In the genomic region with DNA sequence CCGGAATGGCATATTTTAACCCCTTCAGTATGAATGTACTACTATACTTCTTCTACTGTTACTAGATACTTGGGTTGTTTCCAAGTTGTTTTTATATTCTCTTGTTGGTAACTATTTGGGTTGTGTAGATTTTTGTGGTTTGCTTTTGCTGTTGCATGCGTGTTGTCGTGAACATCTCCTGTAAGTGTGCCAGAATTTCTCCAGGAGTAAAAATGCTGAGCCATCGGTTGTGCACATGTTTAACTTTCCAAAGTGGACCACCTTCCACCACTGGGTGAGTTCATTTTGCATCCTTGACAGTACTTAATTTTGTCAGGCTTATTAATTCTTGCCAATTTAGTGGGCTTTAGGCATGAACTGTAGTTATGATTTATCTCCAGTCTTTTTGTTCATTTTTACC, we compare ENCODE assay signal across 27 cellular contexts. TPM values are rescaled to one million over a fixed set of nuclear protein-coding genes. Genes with fewer than 3 reads are reported as not detected.
DNase-seq lines count a peak whose midpoint lies in the region; ATAC-seq, FAIRE-seq and TF ChIP-seq lines count a peak whose summit lies in the region.
"Had no signal": no experiment of that assay in that cellular context is flagged by ENCODE, and none has a peak within 500 bp of the region (broad histone marks: within the 10 kb centered on the region; RNA-seq: fewer than 3 reads in every experiment).

No MANE protein-coding gene starts in this region.

- 92% methylated on average over 4 of the region's 4 CpGs for WGBS in A549 (ENCODE audit: missing lambda C conversion rate)

- ATAC-seq in A549 (no peak), GM18873 (IDR thresholded peaks at IDR 0.05; ENCODE audit: low FRiP score, unreplicated experiment) (no peak), HG03135 (IDR thresholded peaks at IDR 0.05; ENCODE audit: unreplicated experiment) (no peak)
- ATAC-seq: GM23338, Panc1 had no signal

- CTCF ChIA-PET in A549 (lab: Yijun Ruan, JAX): no interaction called here

- no peak for TF ChIP-seq RAD21 in A549 (conservative IDR thresholded peaks at IDR 0.05 in 1 of 2, IDR thresholded peaks at IDR 0.05 in 1 of 2)

- FAIRE-seq in A549 (lab: Jason Lieb, UNC): no peak
- FAIRE-seq: GM19239 had no signal

- no peak overlapping the region for H3K4me3 ChIP-seq in A549
- H3K4me3 ChIP-seq: GM23338, HAP-1 had no signal

- DNase-seq in A549 (ENCODE audit: low read depth in 1 of 2, low spot score in 1 of 2): no peak
- DNase-seq in GM04503 (ENCODE audit: low read depth): peak; percentile 39
- DNase-seq in amniotic epithelial cell (ENCODE audit: low read depth): peak; percentile 56
- DNase-seq in iris pigment epithelial cell (ENCODE audit: low read depth): peak; percentile 44
- no peak for DNase-seq in T-helper 9 cell
- DNase-seq in stimulated activated CD4-positive, alpha-beta T cell treated with anti-CD3 and anti-CD28 coated beads, Interleukin-2, amount 100 ng/mL, for 24 hours: no peak
- DNase-seq: 8988T; C1 segment of cervical spinal cord; CD4-positive, alpha-beta memory T cell; COR-L47; DMS53; HFFc6; Karpas-422; NCI-H1092; NCI-H1417 treated with DMSO at 0.1 percent for 48 hours; NCI-H1694 treated with DMSO at 0.1 percent for 48 hours; NCI-H2081; NCI-H2227 treated with DMSO at 0.1 percent for 48 hours; NCI-H526 treated with DMSO at 0.1 percent for 48 hours; SHP77 treated with DMSO at 0.1 percent for 48 hours; SW 1271 had no signal

- POLR2A ChIA-PET in A549 (lab: Yijun Ruan, JAX): no interaction called here

- no peak overlapping the region for H3K4me2 ChIP-seq in A549
- H3K4me2 ChIP-seq: GM23338 had no signal

- no peak for TF ChIP-seq EP300 in A549 (IDR thresholded peaks at IDR 0.05)

- H3K27ac ChIP-seq in A549: no peak overlapping the region

- TF ChIP-seq CTCF in A549 (IDR thresholded peaks at IDR 0.05): no peak

- H3K9me3 ChIP-seq in A549: no peaks in the 10 kb centered on the region
- H3K9me3 ChIP-seq: HAP-1 had no signal

- TF ChIP-seq POLR2A in A549 (IDR thresholded peaks at IDR 0.05; ENCODE audit: low read length): no peak

- no peaks in the 10 kb centered on the region for H3K4me1 ChIP-seq in A549
- H3K4me1 ChIP-seq: HAP-1 had no signal

TF ChIP-seq in A549, 52 proteins besides CTCF, POLR2A, EP300 and RAD21:
- TF ChIP-seq MAFK (IDR thresholded peaks at IDR 0.05; ENCODE audit: partially characterized antibody) (peak; percentile 60), POLR2AphosphoS2 (conservative IDR thresholded peaks at IDR 0.05; ENCODE audit: low read length) (no peak)

RNA-seq across cellular contexts. Expression of gene CSGALNACT2, which starts 47.9 kb away (rescaled TPM):
- polyA plus RNA-seq in A549 (2011; rRNA removed) (24.1 and 29.9 TPM in 2 replicates), A549 (2017; fragmentation: RNase III; extraction: RNeasy Plus Mini Kit Qiagen cat#74134 plus additional on column Dnase treatment) (10.0 to 11.2 TPM (median 10.8 TPM) in 3 replicates)
- 5.3 and 5.4 TPM in 2 replicates for polyA plus RNA-seq in A549 (2012; cell fraction: cytosol; rRNA removed)
- polyA plus RNA-seq in A549 (2012; cell fraction: nucleus; rRNA removed): 3.0 and 6.5 TPM in 2 replicates
- 9.7 and 11.2 TPM in 2 replicates for polyA minus RNA-seq in A549 (2011; rRNA and poly(A)+ RNA removed)

Comparison
In these comparisons a context has a peak if more than half of its experiments do, and no peak if none do; other contexts are left out.
1. DNase-seq: peak in GM04503 (single experiment), amniotic epithelial cell (single experiment) and iris pigment epithelial cell (single experiment); none in A549 (0 of 2), T-helper 9 cell (single experiment) and stimulated activated CD4-positive, alpha-beta T cell treated with anti-CD3 and anti-CD28 coated beads, Interleukin-2, amount 100 ng/mL, for 24 hours (0 of 2).